Comparison of ENCODE assay signal across 8 cellular contexts in the genomic region with DNA sequence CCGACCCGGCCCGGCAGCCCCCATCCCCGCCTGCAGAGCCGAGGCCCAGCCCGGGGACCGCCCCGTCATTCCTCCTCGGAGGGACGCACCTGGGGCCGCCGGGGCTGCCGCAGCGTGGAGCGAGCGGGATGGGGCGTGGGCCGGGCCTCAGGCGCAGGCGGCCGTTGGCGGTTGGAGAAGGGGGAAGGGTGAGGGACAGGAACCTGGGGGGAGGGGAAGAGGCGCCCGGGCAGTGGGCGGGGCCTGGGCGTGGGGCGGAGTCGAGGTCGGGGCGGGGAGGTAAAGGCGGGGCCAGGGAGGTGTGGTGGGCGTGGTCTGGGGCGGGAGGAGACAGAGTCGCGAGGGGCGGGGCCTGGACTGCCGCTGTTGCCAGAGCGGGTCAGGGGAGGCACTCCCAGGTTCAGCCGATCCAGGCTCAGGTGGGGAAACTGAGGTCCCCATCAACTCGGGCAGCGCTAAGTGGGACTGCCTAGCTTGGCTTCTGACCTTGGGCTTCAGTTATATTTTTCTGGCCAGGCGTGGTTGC. TPM values are rescaled to one million over a fixed set of nuclear protein-coding genes. Genes with fewer than 3 reads are reported as not detected.
DNase-seq lines count a peak whose midpoint lies in the region; ATAC-seq and TF ChIP-seq lines count a peak whose summit lies in the region.

A gene with protein sequence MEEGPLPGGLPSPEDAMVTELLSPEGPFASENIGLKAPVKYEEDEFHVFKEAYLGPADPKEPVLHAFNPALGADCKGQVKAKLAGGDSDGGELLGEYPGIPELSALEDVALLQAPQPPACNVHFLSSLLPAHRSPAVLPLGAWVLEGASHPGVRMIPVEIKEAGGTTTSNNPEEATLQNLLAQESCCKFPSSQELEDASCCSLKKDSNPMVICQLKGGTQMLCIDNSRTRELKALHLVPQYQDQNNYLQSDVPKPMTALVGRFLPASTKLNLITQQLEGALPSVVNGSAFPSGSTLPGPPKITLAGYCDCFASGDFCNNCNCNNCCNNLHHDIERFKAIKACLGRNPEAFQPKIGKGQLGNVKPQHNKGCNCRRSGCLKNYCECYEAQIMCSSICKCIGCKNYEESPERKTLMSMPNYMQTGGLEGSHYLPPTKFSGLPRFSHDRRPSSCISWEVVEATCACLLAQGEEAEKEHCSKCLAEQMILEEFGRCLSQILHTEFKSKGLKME (minus strand): TSS at position 190 of the 526 bp plus-strand sequence. CDS start 860 bp downstream, outside the sequence.

- intact Hi-C loops in OCI-LY7 (cut with micrococcal nuclease; ENCODE audit: unreplicated experiment) = loop anchor here (5.0 kb wide), 1 partner anchor 91 kb away; a partner anchor contains a TSS

- H3K4me2 ChIP-seq in OCI-LY7 (ENCODE audit: low read length) = peak within 1 kb of the TSS; percentile 67

- POLR2A ChIA-PET in OCI-LY7 (lab: Charles Lee) = no interaction called here

- BruUV-seq in OCI-LY7 (replicated peaks; lab: Mats Ljungman, UMichigan) = no TSS peak

- ATAC-seq in GM18502 (IDR thresholded peaks at IDR 0.05; ENCODE audit: poor library complexity, unreplicated experiment) = no peak

- H3K4me1 ChIP-seq in OCI-LY7 (ENCODE audit: insufficient read depth, low read length, poor library complexity, severe bottlenecking) (no peaks in the 10 kb centered on the region), mucosa of rectum (ENCODE audit: control insufficient read depth in 2 of 2, insufficient read depth in 2 of 2, low read length in 2 of 2) (no peaks in the 10 kb centered on the region)

- H3K27ac ChIP-seq in OCI-LY7 (ENCODE audit: low read depth, low read length, poor library complexity, severe bottlenecking) (peak within 1 kb of the TSS; percentile 49), mucosa of rectum (ENCODE audit: low read depth in 2 of 2, low read length in 2 of 2) (peak within 1 kb of the TSS in 1 of 2 donors; percentile 55)

- TF ChIP-seq CTCF in OCI-LY7 (conservative IDR thresholded peaks at IDR 0.05; ENCODE audit: low read length) (no peak), epithelial cell of proximal tubule (conservative IDR thresholded peaks at IDR 0.05; ENCODE audit: low read depth, low read length) (no peak)

- DNase-seq in DMS53 treated with DMSO at 0.1 percent for 48 hours (lab: John Stamatoyannopoulos, UW; ENCODE audit: unreplicated experiment) (peak; percentile 83), HS-5 (ENCODE audit: low read depth) (peak; percentile 32), OCI-LY7 (ENCODE audit: low spot score) (peak; percentile 91), activated T-cell treated with anti-CD3 and anti-CD28 coated beads for 1 hour (ENCODE audit: low read depth) (peak; percentile 94), epithelial cell of proximal tubule (ENCODE audit: low read depth) (no peak)
- peak; percentile 87 for DNase-seq in stimulated activated CD8-positive, alpha-beta memory T cell treated with anti-CD3 and anti-CD28 coated beads, Interleukin-7, amount 100 ng/mL, for 24 hours (ENCODE audit: low read depth)

- no peaks in the 10 kb centered on the region for H3K79me2 ChIP-seq in OCI-LY7 (ENCODE audit: insufficient read depth, low read depth, low read length)

- H2AFZ ChIP-seq in OCI-LY7 (ENCODE audit: low read length) = 0 out of 2 replicates have a peak within 1 kb of the TSS, but pooled peaks have one; percentile 47

- H3K9me2 ChIP-seq in OCI-LY7 (ENCODE audit: insufficient read depth, low read length) = no peaks in the 10 kb centered on the region

- H4K20me1 ChIP-seq in OCI-LY7 (ENCODE audit: insufficient read depth, low read length) = no peaks in the 10 kb centered on the region

- peaks cover 4% of the 10 kb centered on the region for H3K36me3 ChIP-seq in OCI-LY7 (ENCODE audit: insufficient read depth, low read length)
- peaks cover 10 to 13% of the 10 kb centered on the region in 2 donors for H3K36me3 ChIP-seq in mucosa of rectum (ENCODE audit: control insufficient read depth in 2 of 2, insufficient read depth in 2 of 2, low read length in 2 of 2)

- H3K9ac ChIP-seq in mucosa of rectum (ENCODE audit: low read depth in 1 of 2, low read length in 2 of 2) = peak within 1 kb of the TSS in 1 of 2 donors; percentile 59

- H3K27me3 ChIP-seq in mucosa of rectum (ENCODE audit: control insufficient read depth in 2 of 2, insufficient read depth in 2 of 2, low read length in 2 of 2) = no peaks in the 10 kb centered on the region

- H3K4me3 ChIP-seq in OCI-LY7 (ENCODE audit: low read depth, low read length, poor library complexity, severe bottlenecking) (peak within 1 kb of the TSS; percentile 71), epithelial cell of proximal tubule (ENCODE audit: low read depth, low read length) (peak within 1 kb of the TSS; percentile 60), mucosa of rectum (ENCODE audit: low read length in 2 of 2) (peak within 1 kb of the TSS; percentile 27 to 55)

- no peaks in the 10 kb centered on the region for H3K9me3 ChIP-seq in OCI-LY7 (ENCODE audit: low read length)
- H3K9me3 ChIP-seq in mucosa of rectum (ENCODE audit: control insufficient read depth in 2 of 2, low read length in 2 of 2) = no peaks in the 10 kb centered on the region

- CTCF ChIA-PET in OCI-LY7 (lab: Charles Lee; ENCODE audit: unreplicated experiment) = no interaction called here

RNA-seq across cellular contexts. Expression of the gene that starts here (rescaled TPM):
- total RNA-seq in OCI-LY7 (2014; rRNA removed; shearing (Covaris generic)) = 10.4 and 13.0 TPM in 2 replicates
- total RNA-seq in OCI-LY7 (2022) = 19.4 and 24.0 TPM in 2 replicates
- 7.5 and 8.2 TPM in 2 replicates for total RNA-seq in epithelial cell of proximal tubule
